In the genomic region with DNA sequence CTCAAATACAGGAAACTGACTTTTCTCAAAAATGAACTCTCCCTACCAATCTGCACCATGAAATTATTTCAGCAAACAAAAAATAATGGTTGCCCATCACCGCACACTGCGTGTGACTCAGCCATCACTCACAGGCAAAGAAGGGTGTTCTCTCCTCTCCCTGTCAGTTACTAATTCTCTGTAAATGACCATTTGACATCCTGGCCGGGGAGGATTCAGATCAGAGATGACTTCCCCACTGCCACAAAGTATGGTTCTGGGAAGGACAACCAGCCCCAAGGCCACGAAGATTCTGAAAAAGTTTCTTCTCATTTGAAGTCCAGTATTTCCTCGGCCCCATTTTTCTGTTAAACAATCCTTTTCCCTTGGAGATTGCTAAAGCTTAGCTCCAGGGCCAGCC, we compare ENCODE assay signal across 10 cellular contexts.
DNase-seq lines count a peak whose midpoint lies in the region; ATAC-seq and TF ChIP-seq lines count a peak whose summit lies in the region.
"Had no signal": no experiment of that assay in that cellular context is flagged by ENCODE, and none has a peak within 500 bp of the region (broad histone marks: within the 10 kb centered on the region; RNA-seq: fewer than 3 reads in every experiment).

No MANE protein-coding gene starts in this region.

- intact Hi-C loops in IMR-90 (cut with micrococcal nuclease), result loop anchor here (5.0 kb wide), 1 partner anchor 125 kb away; no protein-coding TSS in a partner anchor

- H3K18ac ChIP-seq in IMR-90 (ENCODE audit: low read depth, low read length), result peak overlapping the region; percentile 79

- no peaks in the 10 kb centered on the region for H3K36me3 ChIP-seq in IMR-90 (ENCODE audit: control insufficient read depth, insufficient read depth, low read length)
- H3K36me3 ChIP-seq in adipocyte (ENCODE audit: control insufficient read depth, insufficient read depth, low read length, severe bottlenecking), result no peaks in the 10 kb centered on the region
- H3K36me3 ChIP-seq: ovary had no signal

- H3K27me3 Mint-ChIP-seq in naive B cell, result no peaks in the 10 kb centered on the region

- H2AK5ac ChIP-seq in IMR-90 (ENCODE audit: low read depth, low read length), result peak overlapping the region; percentile 100

- H4K5ac ChIP-seq in IMR-90 (ENCODE audit: low read depth, low read length), result peak overlapping the region; percentile 82

- no peaks in the 10 kb centered on the region for H3K27me3 ChIP-seq in IMR-90 (ENCODE audit: control insufficient read depth, insufficient read depth, low read length)
- H3K27me3 ChIP-seq in adipocyte (replicated peaks; ENCODE audit: control insufficient read depth, insufficient read depth, low read length), result no peaks in the 10 kb centered on the region
- H3K27me3 ChIP-seq: ovary had no signal

- H3K27ac Mint-ChIP-seq in naive B cell, result peak overlapping the region in 5 of 6 donors; percentile 26 to 77 (median 73)

- TF ChIP-seq POLR2A in IMR-90 (IDR thresholded peaks at IDR 0.05; ENCODE audit: low read depth, low read length), result no peak

- no peak for ATAC-seq in IMR-90 (ENCODE audit: low read depth)
- no peak for ATAC-seq in naive B cell (ENCODE audit: low read depth in 2 of 2)
- no peak for ATAC-seq in GM18909 (IDR thresholded peaks at IDR 0.05; ENCODE audit: poor library complexity, unreplicated experiment)
- ATAC-seq in GM18907 (IDR thresholded peaks at IDR 0.05; ENCODE audit: unreplicated experiment), result no peak

- peak overlapping the region; percentile 97 for H3K23ac ChIP-seq in IMR-90 (ENCODE audit: low read depth, low read length)

- dilution Hi-C loops in IMR-90 (cut with HindIII; ENCODE audit: low sequenced_read_pairs, unreplicated experiment), result no loop called here

- H2BK120ac ChIP-seq in IMR-90 (ENCODE audit: low read depth, low read length), result peak overlapping the region; percentile 98

- peaks cover 9 to 33% of the 10 kb centered on the region in 2 experiments for H3K79me1 ChIP-seq in IMR-90 (ENCODE audit: low read depth in 1 of 2, low read length in 2 of 2)

- H4K91ac ChIP-seq in IMR-90 (ENCODE audit: insufficient read depth, low read depth, low read length), result peak overlapping the region; percentile 97

- BruUV-seq in IMR-90 (replicated peaks; lab: Mats Ljungman, UMichigan), result no TSS peak

- peak overlapping the region; percentile 64 for H3K56ac ChIP-seq in IMR-90 (ENCODE audit: extremely low read depth, insufficient read depth, low read length)

- POLR2A ChIA-PET in IMR-90 (lab: Charles Lee; ENCODE audit: unreplicated experiment), result no interaction called here

- CTCF ChIA-PET in IMR-90 (lab: Yijun Ruan, JAX), result no interaction called here

- H3K4me3 ChIP-seq in IMR-90 (ENCODE audit: insufficient read depth, low read depth, low read length) (no peak overlapping the region), adipocyte (ENCODE audit: low read length) (no peak overlapping the region)
- H3K4me3 ChIP-seq: ovary had no signal

- no peak for TF ChIP-seq RAD21 in IMR-90 (IDR thresholded peaks at IDR 0.05; ENCODE audit: low read length)

- H4K8ac ChIP-seq in IMR-90 (ENCODE audit: low read depth in 2 of 2, low read length in 2 of 2), result peak overlapping the region; percentile 93 to 94

- 38% methylated on average over 2 of the region's 5 CpGs; no CpG with 5 or more reads in 1 of the 2 experiments for WGBS in IMR-90 (ENCODE audit: extremely low coverage in 2 of 2, insufficient read length in 1 of 2), 2 experiments

- peak overlapping the region; percentile 88 for H2AK9ac ChIP-seq in IMR-90 (replicated peaks; ENCODE audit: low read depth, low read length, poor library complexity)

- peak overlapping the region; percentile 99 for H2BK20ac ChIP-seq in IMR-90 (ENCODE audit: low read depth, low read length)

- no peaks in the 10 kb centered on the region for H4K20me1 ChIP-seq in IMR-90 (ENCODE audit: insufficient read depth, low read length)

- peaks cover 40% of the 10 kb centered on the region for H3K4me1 ChIP-seq in IMR-90 (ENCODE audit: control insufficient read depth, insufficient read depth, low read length)
- peaks cover 18% of the 10 kb centered on the region for H3K4me1 ChIP-seq in adipocyte (ENCODE audit: control insufficient read depth, insufficient read depth, low read length)

- H3K9me3 Mint-ChIP-seq in naive B cell, result no peaks in the 10 kb centered on the region

- H3K9me1 ChIP-seq in IMR-90 (ENCODE audit: insufficient read depth, low read length), result peaks cover 29% of the 10 kb centered on the region

- in situ Hi-C loops in IMR-90 (cut with MboI; ENCODE audit: low sequenced_read_pairs), result no loop called here
- in situ Hi-C loops in GM13977 (cut with MboI; ENCODE audit: low pct_unique_long_range_greater_than_20kb, low sequenced_read_pairs, unreplicated experiment), result no loop called here

- H3K9me3 ChIP-seq in IMR-90 (ENCODE audit: control insufficient read depth, insufficient read depth, low read length) (no peaks in the 10 kb centered on the region), adipocyte (ENCODE audit: control insufficient read depth, low read length) (no peaks in the 10 kb centered on the region)
- H3K9me3 ChIP-seq: ovary had no signal

- TF ChIP-seq CTCF in IMR-90 (conservative IDR thresholded peaks at IDR 0.05; ENCODE audit: low read depth, low read length) (no peak), GM13977 (IDR thresholded peaks at IDR 0.05; ENCODE audit: extremely low read depth, insufficient read depth, missing control alignments) (no peak)

- peaks cover 32 to 34% (median 34%) of the 10 kb centered on the region in 3 donors for H3K4me1 Mint-ChIP-seq in naive B cell

- peak overlapping the region; percentile 95 for H2BK15ac ChIP-seq in IMR-90 (ENCODE audit: low read depth, low read length)

- peak overlapping the region; percentile 91 for H2BK5ac ChIP-seq in IMR-90 (ENCODE audit: low read depth, low read length, poor library complexity, severe bottlenecking)

- DNase-seq in CD1c-positive myeloid dendritic cell (ENCODE audit: extremely low spot score), result peak; percentile 78
- DNase-seq in IMR-90, result peak; percentile 65
- peak; percentile 27 for DNase-seq in adipocyte (ENCODE audit: low read depth)
- no peak for DNase-seq in naive B cell
- no peak for DNase-seq in GM13977 (ENCODE audit: low spot score)
- DNase-seq in activated gamma-delta T cell treated with Interleukin-2 at 50 U/mL for 16 hours, result no peak
- DNase-seq: ovary, SIG-M5 had no signal

- no peak overlapping the region for H3K4me2 ChIP-seq in IMR-90 (ENCODE audit: low read depth, low read length)

- H3K36me3 Mint-ChIP-seq in naive B cell, result no peaks in the 10 kb centered on the region

- H3K14ac ChIP-seq in IMR-90 (replicated peaks; ENCODE audit: low read depth, low read length), result peak overlapping the region; percentile 96

- H3K27ac ChIP-seq in IMR-90 (ENCODE audit: insufficient read depth, low read length), result peak overlapping the region; percentile 76
- H3K27ac ChIP-seq: ovary had no signal

- H3K4ac ChIP-seq in IMR-90 (ENCODE audit: low read depth, low read length), result peak overlapping the region; percentile 99

- H2AFZ ChIP-seq in IMR-90 (replicated peaks; ENCODE audit: low read length, poor library complexity), result peak overlapping the region; percentile 73

- peak overlapping the region in 6 of 8 donors; percentile 1 to 87 (median 66) for H3K4me3 Mint-ChIP-seq in naive B cell

- H3K9ac ChIP-seq in IMR-90 (ENCODE audit: low read depth, low read length) (peak overlapping the region; percentile 61), adipocyte (ENCODE audit: low read length) (no peak overlapping the region)

TF ChIP-seq in IMR-90, 13 proteins besides CTCF, POLR2A, EP300 and RAD21:
- TF ChIP-seq FOS (IDR thresholded peaks at IDR 0.05; ENCODE audit: low read depth, low read length) (0 out of 2 replicates have a peak, but pooled peaks have one; percentile 16), MAFK (IDR thresholded peaks at IDR 0.05; ENCODE audit: low read depth, low read length) (no peak), SMC3 (IDR thresholded peaks at IDR 0.05; ENCODE audit: low read depth, low read length) (no peak), RCOR1 (IDR thresholded peaks at IDR 0.05; ENCODE audit: insufficient replicate concordance, low read length) (no peak)

Comparison
In these comparisons a context has a peak if more than half of its experiments do, and no peak if none do; other contexts are left out.
1. DNase-seq: peak in CD1c-positive myeloid dendritic cell (single experiment), IMR-90 (single experiment) and adipocyte (single experiment); none in naive B cell (single experiment), GM13977 (single experiment) and activated gamma-delta T cell treated with Interleukin-2 at 50 U/mL for 16 hours (single experiment).